11 cellular contexts compared by ENCODE assay signal in genomic region chr4:72209600-72209999, GRCh38.
DNase-seq lines count a peak whose midpoint lies in the region; ATAC-seq and TF ChIP-seq lines count a peak whose summit lies in the region.
"Had no signal": no experiment of that assay in that cellular context is flagged by ENCODE, and none has a peak within 500 bp of the region (broad histone marks: within the 10 kb centered on the region; RNA-seq: fewer than 3 reads in every experiment).

No MANE protein-coding gene starts in this region.

- H3K27ac ChIP-seq in RWPE2 (ENCODE audit: poor library complexity, severe bottlenecking) = peak overlapping the region; percentile 63

- no peak for DNase-seq in RWPE2 (ENCODE audit: low spot score)
- no peak for DNase-seq in type B pancreatic cell (ENCODE audit: extremely low spot score, unreplicated experiment)
- DNase-seq in mesenteric fat pad (ENCODE audit: low spot score) = no peak
- DNase-seq in UCSD-AML1 (lab: John Stamatoyannopoulos, UW; ENCODE audit: unreplicated experiment) = no peak
- DNase-seq: activated CD8-positive, alpha-beta memory T cell treated with anti-CD3 and anti-CD28 coated beads, Interleukin-2, amount 50 U/mL, for 48 hours; HFFc6; substantia nigra had no signal

- no peaks in the 10 kb centered on the region for H3K27me3 ChIP-seq in RWPE2 (ENCODE audit: insufficient read depth, poor library complexity, severe bottlenecking)

- H3K27me3 Mint-ChIP-seq in type B pancreatic cell = no peaks in the 10 kb centered on the region
- H3K27me3 Mint-ChIP-seq: memory B cell had no signal

- no peak overlapping the region for H3K4me3 Mint-ChIP-seq in type B pancreatic cell
- H3K4me3 Mint-ChIP-seq: HFFc6, memory B cell had no signal

- H3K9me3 Mint-ChIP-seq in type B pancreatic cell = no peaks in the 10 kb centered on the region
- H3K9me3 Mint-ChIP-seq: HFFc6 had no signal

- H3K36me3 Mint-ChIP-seq in type B pancreatic cell = no peaks in the 10 kb centered on the region
- H3K36me3 Mint-ChIP-seq: memory B cell had no signal

- peak overlapping the region; percentile 67 for H3K27ac Mint-ChIP-seq in type B pancreatic cell
- H3K27ac Mint-ChIP-seq: HFFc6, memory B cell had no signal

- H3K4me1 Mint-ChIP-seq in type B pancreatic cell (ENCODE audit: unreplicated experiment) = no peaks in the 10 kb centered on the region
- H3K4me1 Mint-ChIP-seq: memory B cell had no signal

- no peaks in the 10 kb centered on the region for H3K9me3 ChIP-seq in RWPE2 (ENCODE audit: severe bottlenecking)

- TF ChIP-seq CTCF in RWPE2 (IDR thresholded peaks at IDR 0.05; ENCODE audit: poor library complexity, severe bottlenecking) (no peak), type B pancreatic cell (conservative IDR thresholded peaks at IDR 0.05) (no peak)

- H3K36me3 ChIP-seq in RWPE2 (ENCODE audit: low read depth) = no peaks in the 10 kb centered on the region

- no peak overlapping the region for H3K4me3 ChIP-seq in RWPE2 (ENCODE audit: severe bottlenecking)

- ATAC-seq in GM19023 (IDR thresholded peaks at IDR 0.05; ENCODE audit: unreplicated experiment) (peak; percentile 46), HG02938 (IDR thresholded peaks at IDR 0.05; ENCODE audit: unreplicated experiment) (peak; percentile 45), RWPE2 (ENCODE audit: low read depth) (peak; percentile 95)
- no peak for ATAC-seq in activated CD4-positive, CD25-positive, alpha-beta regulatory T cell treated with anti-CD3 and anti-CD28 coated beads, Interleukin-2, amount 50 U/mL, for 24 hours

- H3K4me1 ChIP-seq in RWPE2 (ENCODE audit: insufficient read depth, poor library complexity, severe bottlenecking) = peaks cover 23% of the 10 kb centered on the region

Comparison
In these comparisons a context has a peak if more than half of its experiments do, and no peak if none do; other contexts are left out.
1. ATAC-seq: peak in GM19023 (single experiment), HG02938 (single experiment) and RWPE2 (single experiment); none in activated CD4-positive, CD25-positive, alpha-beta regulatory T cell treated with anti-CD3 and anti-CD28 coated beads, Interleukin-2, amount 50 U/mL, for 24 hours (0 of 2).